1 cellular context compared by ENCODE assay signal in genomic region chr2:165766326-165766927, GRCh38.
TF ChIP-seq lines count a peak whose summit lies in the region.

No MANE protein-coding gene starts in this region.

TF ChIP-seq in HepG2, 621 proteins besides CTCF, POLR2A, EP300 and RAD21 (continued from another document):
- TF ChIP-seq HINFP (CRISPR knock-in tag; IDR thresholded peaks at IDR 0.05; ENCODE audit: low read depth) (no peak), SOX6 (IDR thresholded peaks at IDR 0.05) (no peak), SOX6 (CRISPR knock-in tag; IDR thresholded peaks at IDR 0.05) (peak; percentile 72), CREB1 (IDR thresholded peaks at IDR 0.05) (no peak), CREB1 (CRISPR knock-in tag; IDR thresholded peaks at IDR 0.05) (0 out of 2 replicates have a peak, but pooled peaks have one; percentile 33), GATA4 (IDR thresholded peaks at IDR 0.05; ENCODE audit: borderline replicate concordance, low read depth) (peak; percentile 84), HNF1B (CRISPR knock-in tag; IDR thresholded peaks at IDR 0.05) (peak; percentile 38; the same call in 1 of the 2 replicates), ZC3H13 (CRISPR knock-in tag; IDR thresholded peaks at IDR 0.05) (no peak), GATAD2A (CRISPR knock-in tag; IDR thresholded peaks at IDR 0.05) (0 out of 2 replicates have a peak, but pooled peaks have one; percentile 11), KLF11 (CRISPR knock-in tag; IDR thresholded peaks at IDR 0.05) (0 out of 2 replicates have a peak, but pooled peaks have one; percentile 23), GFI1 (CRISPR knock-in tag; IDR thresholded peaks at IDR 0.05; ENCODE audit: borderline replicate concordance) (peak; percentile 31; the same call in 1 of the 2 replicates), SOX13 (IDR thresholded peaks at IDR 0.05) (no peak; the same call in 1 of the 2 replicates), SOX13 (CRISPR knock-in tag; conservative IDR thresholded peaks at IDR 0.05 in 1 of 2, IDR thresholded peaks at IDR 0.05 in 1 of 2) (peak in 1 of 2 experiments; percentile 64; a peak in 2 of 4 replicates), PAXIP1 (CRISPR knock-in tag; conservative IDR thresholded peaks at IDR 0.05) (peak; percentile 42; the same call in 1 of the 2 replicates), KLF16 (CRISPR knock-in tag; IDR thresholded peaks at IDR 0.05) (no peak), TCF7L2 (IDR thresholded peaks at IDR 0.05; ENCODE audit: low read depth, low read length) (0 out of 2 replicates have a peak, but pooled peaks have one; percentile 14), ZBTB38 (CRISPR knock-in tag; IDR thresholded peaks at IDR 0.05) (no peak)
